2 cellular contexts compared by ENCODE assay signal in the genomic region with DNA sequence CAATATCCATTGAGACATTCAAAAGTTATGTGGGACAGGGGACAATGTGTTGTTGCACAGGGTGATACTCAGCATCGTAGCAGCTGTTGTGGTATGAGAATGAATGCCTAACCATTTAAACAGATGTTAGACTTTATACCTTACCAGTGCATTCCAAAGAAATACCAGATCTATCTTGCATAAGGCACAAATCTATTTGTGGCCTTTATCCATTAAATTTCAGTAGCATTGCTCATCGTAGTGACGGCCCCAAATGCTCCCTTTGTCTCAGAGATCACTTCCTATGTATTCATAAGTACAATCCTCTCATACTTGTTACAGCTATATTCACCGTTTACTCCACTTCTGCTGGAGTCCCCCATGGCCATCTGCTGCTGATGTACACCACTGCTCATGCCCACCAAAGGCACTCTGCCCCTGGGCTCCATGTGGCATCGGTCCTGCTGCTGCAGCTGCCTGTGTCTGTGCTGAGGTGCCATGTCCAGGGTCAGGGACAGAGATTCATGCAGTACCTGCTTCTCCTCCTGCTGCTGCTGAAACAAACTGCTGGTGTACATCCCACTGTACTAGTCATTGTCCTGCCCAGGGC.
TF ChIP-seq lines count a peak whose summit lies in the region.

No MANE protein-coding gene starts in this region.

TF ChIP-seq in A549, 52 proteins besides CTCF, POLR2A, EP300 and RAD21 (continued from another document):
- TF ChIP-seq, protein P1, sequence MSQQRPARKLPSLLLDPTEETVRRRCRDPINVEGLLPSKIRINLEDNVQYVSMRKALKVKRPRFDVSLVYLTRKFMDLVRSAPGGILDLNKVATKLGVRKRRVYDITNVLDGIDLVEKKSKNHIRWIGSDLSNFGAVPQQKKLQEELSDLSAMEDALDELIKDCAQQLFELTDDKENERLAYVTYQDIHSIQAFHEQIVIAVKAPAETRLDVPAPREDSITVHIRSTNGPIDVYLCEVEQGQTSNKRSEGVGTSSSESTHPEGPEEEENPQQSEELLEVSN (IDR thresholded peaks at IDR 0.05; ENCODE audit: borderline replicate concordance, low read depth): no peak
- TF ChIP-seq HEYL (CRISPR knock-in tag; IDR thresholded peaks at IDR 0.05): no peak
- no peak for TF ChIP-seq KDM1A (IDR thresholded peaks at IDR 0.05; ENCODE audit: low read depth)
- no peak for TF ChIP-seq MAFK (IDR thresholded peaks at IDR 0.05; ENCODE audit: partially characterized antibody)
- TF ChIP-seq ESRRA (IDR thresholded peaks at IDR 0.05; ENCODE audit: borderline replicate concordance, low read length): no peak
- TF ChIP-seq GATA3 (IDR thresholded peaks at IDR 0.05; ENCODE audit: borderline replicate concordance): no peak
- no peak for TF ChIP-seq NPAS2 (CRISPR knock-in tag; IDR thresholded peaks at IDR 0.05; ENCODE audit: borderline replicate concordance)
- TF ChIP-seq CBX8 (IDR thresholded peaks at IDR 0.05): no peak
- no peak for TF ChIP-seq CEBPB (IDR thresholded peaks at IDR 0.05)
- TF ChIP-seq, protein P2, sequence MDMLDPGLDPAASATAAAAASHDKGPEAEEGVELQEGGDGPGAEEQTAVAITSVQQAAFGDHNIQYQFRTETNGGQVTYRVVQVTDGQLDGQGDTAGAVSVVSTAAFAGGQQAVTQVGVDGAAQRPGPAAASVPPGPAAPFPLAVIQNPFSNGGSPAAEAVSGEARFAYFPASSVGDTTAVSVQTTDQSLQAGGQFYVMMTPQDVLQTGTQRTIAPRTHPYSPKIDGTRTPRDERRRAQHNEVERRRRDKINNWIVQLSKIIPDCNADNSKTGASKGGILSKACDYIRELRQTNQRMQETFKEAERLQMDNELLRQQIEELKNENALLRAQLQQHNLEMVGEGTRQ (IDR thresholded peaks at IDR 0.05): no peak
- TF ChIP-seq CBX2 (IDR thresholded peaks at IDR 0.05; ENCODE audit: borderline replicate concordance, low read depth): no peak
- TF ChIP-seq, protein P3, sequence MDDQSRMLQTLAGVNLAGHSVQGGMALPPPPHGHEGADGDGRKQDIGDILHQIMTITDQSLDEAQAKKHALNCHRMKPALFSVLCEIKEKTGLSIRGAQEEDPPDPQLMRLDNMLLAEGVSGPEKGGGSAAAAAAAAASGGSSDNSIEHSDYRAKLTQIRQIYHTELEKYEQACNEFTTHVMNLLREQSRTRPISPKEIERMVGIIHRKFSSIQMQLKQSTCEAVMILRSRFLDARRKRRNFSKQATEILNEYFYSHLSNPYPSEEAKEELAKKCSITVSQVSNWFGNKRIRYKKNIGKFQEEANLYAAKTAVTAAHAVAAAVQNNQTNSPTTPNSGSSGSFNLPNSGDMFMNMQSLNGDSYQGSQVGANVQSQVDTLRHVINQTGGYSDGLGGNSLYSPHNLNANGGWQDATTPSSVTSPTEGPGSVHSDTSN (IDR thresholded peaks at IDR 0.05): no peak
- no peak for TF ChIP-seq EHF (CRISPR knock-in tag; IDR thresholded peaks at IDR 0.05)

TF ChIP-seq in liver, 16 proteins besides CTCF, POLR2A, EP300 and RAD21 (continued from another document):
- TF ChIP-seq, protein P4, sequence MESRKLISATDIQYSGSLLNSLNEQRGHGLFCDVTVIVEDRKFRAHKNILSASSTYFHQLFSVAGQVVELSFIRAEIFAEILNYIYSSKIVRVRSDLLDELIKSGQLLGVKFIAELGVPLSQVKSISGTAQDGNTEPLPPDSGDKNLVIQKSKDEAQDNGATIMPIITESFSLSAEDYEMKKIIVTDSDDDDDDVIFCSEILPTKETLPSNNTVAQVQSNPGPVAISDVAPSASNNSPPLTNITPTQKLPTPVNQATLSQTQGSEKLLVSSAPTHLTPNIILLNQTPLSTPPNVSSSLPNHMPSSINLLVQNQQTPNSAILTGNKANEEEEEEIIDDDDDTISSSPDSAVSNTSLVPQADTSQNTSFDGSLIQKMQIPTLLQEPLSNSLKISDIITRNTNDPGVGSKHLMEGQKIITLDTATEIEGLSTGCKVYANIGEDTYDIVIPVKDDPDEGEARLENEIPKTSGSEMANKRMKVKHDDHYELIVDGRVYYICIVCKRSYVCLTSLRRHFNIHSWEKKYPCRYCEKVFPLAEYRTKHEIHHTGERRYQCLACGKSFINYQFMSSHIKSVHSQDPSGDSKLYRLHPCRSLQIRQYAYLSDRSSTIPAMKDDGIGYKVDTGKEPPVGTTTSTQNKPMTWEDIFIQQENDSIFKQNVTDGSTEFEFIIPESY (IDR thresholded peaks at IDR 0.05): no peak
- TF ChIP-seq JUND (IDR thresholded peaks at IDR 0.05) (no peak), TAF1 (conservative IDR thresholded peaks at IDR 0.05) (no peak), SP1 (IDR thresholded peaks at IDR 0.05) (peak; percentile 38), RXRA (IDR thresholded peaks at IDR 0.05) (no peak), EGR1 (IDR thresholded peaks at IDR 0.05; ENCODE audit: low read depth in 2 of 2) (no peak), NR2F2 (IDR thresholded peaks at IDR 0.05) (no peak), FOXA1 (IDR thresholded peaks at IDR 0.05) (no peak), YY1 (IDR thresholded peaks at IDR 0.05) (no peak), FOXA2 (IDR thresholded peaks at IDR 0.05) (no peak), GABPA (IDR thresholded peaks at IDR 0.05 in 1 of 2, conservative IDR thresholded peaks at IDR 0.05 in 1 of 2) (no peak)
- TF ChIP-seq, protein P5, sequence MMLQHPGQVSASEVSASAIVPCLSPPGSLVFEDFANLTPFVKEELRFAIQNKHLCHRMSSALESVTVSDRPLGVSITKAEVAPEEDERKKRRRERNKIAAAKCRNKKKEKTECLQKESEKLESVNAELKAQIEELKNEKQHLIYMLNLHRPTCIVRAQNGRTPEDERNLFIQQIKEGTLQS (IDR thresholded peaks at IDR 0.05): no peak
- TF ChIP-seq, protein P6, sequence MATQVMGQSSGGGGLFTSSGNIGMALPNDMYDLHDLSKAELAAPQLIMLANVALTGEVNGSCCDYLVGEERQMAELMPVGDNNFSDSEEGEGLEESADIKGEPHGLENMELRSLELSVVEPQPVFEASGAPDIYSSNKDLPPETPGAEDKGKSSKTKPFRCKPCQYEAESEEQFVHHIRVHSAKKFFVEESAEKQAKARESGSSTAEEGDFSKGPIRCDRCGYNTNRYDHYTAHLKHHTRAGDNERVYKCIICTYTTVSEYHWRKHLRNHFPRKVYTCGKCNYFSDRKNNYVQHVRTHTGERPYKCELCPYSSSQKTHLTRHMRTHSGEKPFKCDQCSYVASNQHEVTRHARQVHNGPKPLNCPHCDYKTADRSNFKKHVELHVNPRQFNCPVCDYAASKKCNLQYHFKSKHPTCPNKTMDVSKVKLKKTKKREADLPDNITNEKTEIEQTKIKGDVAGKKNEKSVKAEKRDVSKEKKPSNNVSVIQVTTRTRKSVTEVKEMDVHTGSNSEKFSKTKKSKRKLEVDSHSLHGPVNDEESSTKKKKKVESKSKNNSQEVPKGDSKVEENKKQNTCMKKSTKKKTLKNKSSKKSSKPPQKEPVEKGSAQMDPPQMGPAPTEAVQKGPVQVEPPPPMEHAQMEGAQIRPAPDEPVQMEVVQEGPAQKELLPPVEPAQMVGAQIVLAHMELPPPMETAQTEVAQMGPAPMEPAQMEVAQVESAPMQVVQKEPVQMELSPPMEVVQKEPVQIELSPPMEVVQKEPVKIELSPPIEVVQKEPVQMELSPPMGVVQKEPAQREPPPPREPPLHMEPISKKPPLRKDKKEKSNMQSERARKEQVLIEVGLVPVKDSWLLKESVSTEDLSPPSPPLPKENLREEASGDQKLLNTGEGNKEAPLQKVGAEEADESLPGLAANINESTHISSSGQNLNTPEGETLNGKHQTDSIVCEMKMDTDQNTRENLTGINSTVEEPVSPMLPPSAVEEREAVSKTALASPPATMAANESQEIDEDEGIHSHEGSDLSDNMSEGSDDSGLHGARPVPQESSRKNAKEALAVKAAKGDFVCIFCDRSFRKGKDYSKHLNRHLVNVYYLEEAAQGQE (IDR thresholded peaks at IDR 0.05): no peak
- TF ChIP-seq, protein P7, sequence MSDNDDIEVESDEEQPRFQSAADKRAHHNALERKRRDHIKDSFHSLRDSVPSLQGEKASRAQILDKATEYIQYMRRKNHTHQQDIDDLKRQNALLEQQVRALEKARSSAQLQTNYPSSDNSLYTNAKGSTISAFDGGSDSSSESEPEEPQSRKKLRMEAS (IDR thresholded peaks at IDR 0.05): no peak
